In genomic region chr9:136907011-136907914, GRCh38 we compare ENCODE assay signal across 22 cellular contexts. TPM values are rescaled to one million over a fixed set of nuclear protein-coding genes. Genes with fewer than 3 reads are reported as not detected.
A peak's percentile ranks its signal among the peaks of the same experiment; 100 is the strongest.
DNase-seq lines count a peak whose midpoint lies in the region; ATAC-seq, FAIRE-seq and TF ChIP-seq lines count a peak whose summit lies in the region.
"Had no signal": no experiment of that assay in that cellular context is flagged by ENCODE, and none has a peak within 500 bp of the region (broad histone marks: within the 10 kb centered on the region; RNA-seq: fewer than 3 reads in every experiment).

No MANE protein-coding gene starts in this region.

- no peak overlapping the region for H3K27ac ChIP-seq in HEK293 (ENCODE audit: extremely low read depth, low read depth, low read length)
- H3K27ac ChIP-seq in K562 (ENCODE audit: extremely low read depth, low read depth, low read length), result no peak overlapping the region
- no peak overlapping the region for H3K27ac ChIP-seq in esophagus squamous epithelium
- H3K27ac ChIP-seq: 22Rv1, ascending aorta, tibial nerve had no signal

- H2AFZ ChIP-seq in K562 (ENCODE audit: low read depth, low read length), result no peak overlapping the region

- no peak for TF ChIP-seq EP300 in K562 (IDR thresholded peaks at IDR 0.05; ENCODE audit: low read length)

- H3K9me1 ChIP-seq in K562 (ENCODE audit: control insufficient read depth, insufficient read depth, low read length), result no peaks in the 10 kb centered on the region

- H4K20me1 ChIP-seq in K562 (replicated peaks; ENCODE audit: control insufficient read depth, insufficient read depth, low read length), result no peaks in the 10 kb centered on the region

- H3K4me3 ChIP-seq in HEK293 (ENCODE audit: low read depth, low read length), result no peak overlapping the region
- no peak overlapping the region for H3K4me3 ChIP-seq in K562
- no peak overlapping the region for H3K4me3 ChIP-seq in esophagus squamous epithelium
- H3K4me3 ChIP-seq: ascending aorta, MG63, tibial nerve had no signal

- DNase-seq in T-helper 1 cell (no peak), K562 (ENCODE audit: extremely low read depth in 1 of 4, low spot score in 3 of 4) (no peak), nephron progenitor cell (no peak), GM13977 (ENCODE audit: low spot score) (no peak), GM12892 (ENCODE audit: insufficient read length) (no peak), esophagus squamous epithelium (lab: John Stamatoyannopoulos, UW) (no peak)
- DNase-seq: activated CD4-positive, alpha-beta T cell treated with anti-CD3 and anti-CD28 coated beads for 4 hours; activated T-cell treated with anti-CD3 and anti-CD28 coated beads, Interleukin-2, amount 50 U/mL, for 48 hours; DMS153; KBM-7; mesendoderm; MG63; NCI-H1436 treated with DMSO at 0.1 percent for 48 hours; NCI-H446 treated with DMSO at 0.1 percent for 48 hours had no signal

- peak overlapping the region; percentile 59 for H3K27ac Mint-ChIP-seq in T-helper 1 cell treated with Interleukin-12 subunit alpha and Interleukin-12 subunit beta and Interleukin-4 antibody, amounts not matched to agents 30 μg/mL and 1 μg/mL, for 36 hours
- peak overlapping the region; percentile 36 for H3K27ac Mint-ChIP-seq in nephron progenitor cell
- H3K27ac Mint-ChIP-seq: activated naive CD8-positive, alpha-beta T cell had no signal

- in situ Hi-C loops in K562 (cut with MboI) (no loop called here), GM13977 (cut with MboI; ENCODE audit: low pct_unique_long_range_greater_than_20kb, low sequenced_read_pairs, unreplicated experiment) (no loop called here)

- H3K9ac ChIP-seq in K562 (ENCODE audit: insufficient read depth in 1 of 2, low read depth in 2 of 2, low read length in 2 of 2), result peak overlapping the region in 1 of 2 experiments; percentile 52; a peak in 2 of 4 replicates

- H3K27me3 ChIP-seq in K562 (ENCODE audit: control insufficient read depth in 2 of 2, insufficient read depth in 2 of 2, low read length in 2 of 2), result no peaks in the 10 kb centered on the region
- no peaks in the 10 kb centered on the region for H3K27me3 ChIP-seq in esophagus squamous epithelium
- H3K27me3 ChIP-seq: ascending aorta, MG63, tibial nerve had no signal

- CTCF ChIA-PET in HEK293 (lab: Yijun Ruan, JAX) (interaction anchor here (0.8 kb wide), 1 partner anchor 128 kb away, joined by 3 read pairs; no protein-coding TSS in a partner anchor), K562 (lab: Yijun Ruan, JAX; ENCODE audit: low intra/inter-chr PET ratio) (no interaction called here)

- WGBS in K562 (ENCODE audit: insufficient coverage, low coverage, missing lambda C conversion rate), result 92% methylated on average over 29 of the region's 29 CpGs
- WGBS in esophagus squamous epithelium, 2 donors, result 94 to 96% methylated on average over 10 to 19 of the region's 29 CpGs

- no peaks in the 10 kb centered on the region; the same call in 2 of the 3 replicates for H3K79me2 ChIP-seq in K562 (ENCODE audit: control insufficient read depth, insufficient read depth, low read length)

- no peak for ATAC-seq in K562
- ATAC-seq: HCT116 had no signal

- TF ChIP-seq RAD21 in K562 (CRISPR knock-in tag; conservative IDR thresholded peaks at IDR 0.05 in 1 of 2, IDR thresholded peaks at IDR 0.05 in 1 of 2), result no peak

- intact Hi-C loops in K562 (cut with micrococcal nuclease), result no loop called here
- intact Hi-C loops in esophagus squamous epithelium (cut with DNase I), result no loop called here

- H3K4me3 Mint-ChIP-seq in T-helper 1 cell treated with Interleukin-12 subunit alpha and Interleukin-12 subunit beta and Interleukin-4 antibody, amounts not matched to agents 30 μg/mL and 1 μg/mL, for 36 hours, result no peak overlapping the region
- H3K4me3 Mint-ChIP-seq in nephron progenitor cell, result no peak overlapping the region
- H3K4me3 Mint-ChIP-seq: activated naive CD8-positive, alpha-beta T cell had no signal

- H3K4me1 ChIP-seq in HEK293 (ENCODE audit: control insufficient read depth, insufficient read depth, low read length) (no peaks in the 10 kb centered on the region), K562 (replicated peaks in 1 of 2; ENCODE audit: control insufficient read depth in 2 of 2, insufficient read depth in 2 of 2, low read length in 2 of 2) (peaks cover 0 to 13% of the 10 kb centered on the region in 2 experiments; a peak in 1 of 5 replicates), esophagus squamous epithelium (peaks cover 10 to 19% (median 12%) of the 10 kb centered on the region in 3 donors)

- no peak for FAIRE-seq in K562 (lab: Jason Lieb, UNC)
- no peak for FAIRE-seq in GM12892 (lab: Jason Lieb, UNC)

- no peaks in the 10 kb centered on the region for H3K27me3 Mint-ChIP-seq in T-helper 1 cell treated with Interleukin-12 subunit alpha and Interleukin-12 subunit beta and Interleukin-4 antibody, amounts not matched to agents 30 μg/mL and 1 μg/mL, for 36 hours (ENCODE audit: low read depth)
- no peaks in the 10 kb centered on the region for H3K27me3 Mint-ChIP-seq in nephron progenitor cell (ENCODE audit: low read depth, poor library complexity)
- H3K27me3 Mint-ChIP-seq: activated naive CD8-positive, alpha-beta T cell had no signal

- H3K4me2 ChIP-seq in K562 (ENCODE audit: insufficient read depth, low read length), result no peak overlapping the region

- H3K36me3 Mint-ChIP-seq in T-helper 1 cell treated with Interleukin-12 subunit alpha and Interleukin-12 subunit beta and Interleukin-4 antibody, amounts not matched to agents 30 μg/mL and 1 μg/mL, for 36 hours (ENCODE audit: low read depth), result peaks cover 46% of the 10 kb centered on the region
- H3K36me3 Mint-ChIP-seq in nephron progenitor cell (ENCODE audit: low read depth), result peaks cover 35% of the 10 kb centered on the region
- H3K36me3 Mint-ChIP-seq: activated naive CD8-positive, alpha-beta T cell had no signal

- no TSS peak for BruUV-seq in K562 (replicated peaks; lab: Mats Ljungman, UMichigan)

- POLR2A ChIA-PET in HEK293 (lab: Yijun Ruan, JAX) (no interaction called here), K562 (lab: Yijun Ruan, JAX) (interaction anchor here (0.7 to 1.1 kb wide), 3 partner anchors 11 to 59 kb away, joined by 3 to 4 read pairs (median 3); no protein-coding TSS in a partner anchor)

- TF ChIP-seq CTCF in HEK293 (tag by site-specific recombination; IDR thresholded peaks at IDR 0.05) (no peak), K562 (IDR thresholded peaks at IDR 0.05 in 2 of 3, conservative IDR thresholded peaks at IDR 0.05 in 1 of 3; ENCODE audit: insufficient read depth in 2 of 3, low read depth in 1 of 3, low read length in 3 of 3) (no peak), nephron progenitor cell (IDR thresholded peaks at IDR 0.05) (no peak), GM13977 (IDR thresholded peaks at IDR 0.05; ENCODE audit: extremely low read depth, insufficient read depth, missing control alignments) (no peak), esophagus squamous epithelium (IDR thresholded peaks at IDR 0.05) (no peak)

- no peaks in the 10 kb centered on the region for H3K9me3 Mint-ChIP-seq in T-helper 1 cell treated with Interleukin-12 subunit alpha and Interleukin-12 subunit beta and Interleukin-4 antibody, amounts not matched to agents 30 μg/mL and 1 μg/mL, for 36 hours
- H3K9me3 Mint-ChIP-seq in nephron progenitor cell, result no peaks in the 10 kb centered on the region

- H3K9me3 ChIP-seq in HEK293 (ENCODE audit: control insufficient read depth, insufficient read depth, low read depth, low read length) (no peaks in the 10 kb centered on the region), K562 (replicated peaks; ENCODE audit: control insufficient read depth, insufficient read depth, low read depth, low read length) (no peaks in the 10 kb centered on the region), esophagus squamous epithelium (no peaks in the 10 kb centered on the region)
- H3K9me3 ChIP-seq: ascending aorta, MG63, tibial nerve had no signal

- H3K36me3 ChIP-seq in HEK293 (ENCODE audit: control insufficient read depth in 2 of 2, insufficient read depth in 1 of 2, low read length in 2 of 2) (peaks cover 17 to 70% of the 10 kb centered on the region in 2 experiments; a peak in 2 of 3 replicates), K562 (ENCODE audit: control insufficient read depth, insufficient read depth, low read length) (peaks cover 82% of the 10 kb centered on the region), esophagus squamous epithelium (peaks cover 0 to 89% (median 18%) of the 10 kb centered on the region in 3 donors)

- H3K4me1 Mint-ChIP-seq in T-helper 1 cell treated with Interleukin-12 subunit alpha and Interleukin-12 subunit beta and Interleukin-4 antibody, amounts not matched to agents 30 μg/mL and 1 μg/mL, for 36 hours (ENCODE audit: low read depth), result peaks cover 28% of the 10 kb centered on the region
- no peaks in the 10 kb centered on the region for H3K4me1 Mint-ChIP-seq in nephron progenitor cell

- TF ChIP-seq POLR2A in K562 (conservative IDR thresholded peaks at IDR 0.05), result no peak
- TF ChIP-seq POLR2A in GM12892 (IDR thresholded peaks at IDR 0.05; ENCODE audit: low read depth, low read length), result no peak
- no peak for TF ChIP-seq POLR2A in esophagus squamous epithelium (IDR thresholded peaks at IDR 0.05)

RNA-seq across cellular contexts. Expression of gene TRAF2, which starts 20.9 kb away (rescaled TPM):
- 25.3 and 98.2 TPM in 2 replicates for total RNA-seq in K562 (2011; cell fraction: chromatin; rRNA removed; ENCODE audit: low replicate concordance)
- 71.7 TPM in 2 replicates for total RNA-seq in K562 (2011; cell fraction: nucleolus; rRNA removed)
- total RNA-seq in K562 (2011; cell fraction: nucleoplasm; rRNA removed), result 30.2 and 33.8 TPM in 2 replicates
- total RNA-seq in K562 (2014; rRNA removed) (26.8 and 33.3 TPM in 2 replicates), K562 (2014; rRNA removed; fragmentation: Illumina TruSeq; extraction: Trizol) (5.9 and 9.1 TPM in 2 replicates), K562 (2015; rRNA removed; fragmentation: Illumina TruSeq; extraction: Trizol) (26.6 and 28.2 TPM in 2 replicates), K562 (2021) (44.5 and 45.2 TPM in 2 replicates), esophagus squamous epithelium (10 to 100 TPM in 3 of 4 donors, 1 to 10 TPM in 1; 8.0 to 20.9 (median 13.2) TPM)
- polyA plus RNA-seq in K562 (2011; rRNA removed) (17.3 and 24.9 TPM in 2 replicates), K562 (2014; fragmentation: Illumina TruSeq; extraction: Trizol) (18.0 and 28.7 TPM in 2 replicates), K562 (2014; fragmentation: Nextera tagmentation; extraction: Ambion mirVana) (under 1 TPM; 0.24 to 0.81 TPM), K562 (2014; rRNA removed) (33.6 and 44.2 TPM in 2 replicates)
- 21.6 and 32.3 TPM in 2 replicates for polyA plus RNA-seq in K562 (2011; cell fraction: cytosol; rRNA removed)
- polyA plus RNA-seq in K562 (2011; cell fraction: nucleus; rRNA removed), result 26.6 and 36.1 TPM in 2 replicates
- polyA plus RNA-seq in K562 (2012), result 22.1 and 24.0 TPM in 2 replicates
- polyA minus RNA-seq in K562 (2011; rRNA and poly(A)+ RNA removed), result 9.8 and 14.7 TPM in 2 replicates
- polyA minus RNA-seq in K562 (2011; cell fraction: cytosol; rRNA and poly(A)+ RNA removed), result 26.8 and 28.5 TPM in 2 replicates
- 22.8 and 24.9 TPM in 2 replicates for polyA minus RNA-seq in K562 (2011; cell fraction: nucleus; rRNA and poly(A)+ RNA removed)
- polyA plus RNA-seq in GM12892 (2012; ENCODE audit: missing spikeins), result 14.3 TPM

RNA-seq across cellular contexts. Expression of gene FBXW5, which starts 37.3 kb away (rescaled TPM):
- total RNA-seq in K562 (2011; cell fraction: chromatin; rRNA removed; ENCODE audit: low replicate concordance), result 30.2 and 159 TPM in 2 replicates
- 182 and 203 TPM in 2 replicates for total RNA-seq in K562 (2011; cell fraction: nucleolus; rRNA removed)
- 58.6 and 70.2 TPM in 2 replicates for total RNA-seq in K562 (2011; cell fraction: nucleoplasm; rRNA removed)
- 128 and 144 TPM in 2 replicates for total RNA-seq in K562 (2014; rRNA removed)
- 3.2 and 6.1 TPM in 2 replicates for total RNA-seq in K562 (2014; rRNA removed; fragmentation: Illumina TruSeq; extraction: Trizol)
- total RNA-seq in K562 (2015; rRNA removed; fragmentation: Illumina TruSeq; extraction: Trizol), result 37.0 and 40.6 TPM in 2 replicates
- total RNA-seq in K562 (2021), result 99.7 and 103 TPM in 2 replicates
- polyA plus RNA-seq in K562 (2011; rRNA removed), result 37.5 and 55.5 TPM in 2 replicates
- polyA plus RNA-seq in K562 (2011; cell fraction: cytosol; rRNA removed), result 71.8 and 204 TPM in 2 replicates
- 312 and 563 TPM in 2 replicates for polyA plus RNA-seq in K562 (2011; cell fraction: nucleus; rRNA removed)
- polyA plus RNA-seq in K562 (2012), result 55.7 and 82.1 TPM in 2 replicates
- polyA plus RNA-seq in K562 (2014; fragmentation: Illumina TruSeq; extraction: Trizol), result 10.8 and 36.2 TPM in 2 replicates
- polyA plus RNA-seq in K562 (2014; fragmentation: Nextera tagmentation; extraction: Ambion mirVana), result 1 to 10 TPM in 1 of 2 experiments, under 1 TPM in 1; 0.21 to 1.2 TPM
- 97.6 and 107 TPM in 2 replicates for polyA plus RNA-seq in K562 (2014; rRNA removed)
- 13.6 and 27.8 TPM in 2 replicates for polyA minus RNA-seq in K562 (2011; rRNA and poly(A)+ RNA removed)
- 66.5 and 87.7 TPM in 2 replicates for polyA minus RNA-seq in K562 (2011; cell fraction: cytosol; rRNA and poly(A)+ RNA removed)
- polyA minus RNA-seq in K562 (2011; cell fraction: nucleus; rRNA and poly(A)+ RNA removed), result 82.3 and 93.4 TPM in 2 replicates
- polyA plus RNA-seq in GM12892 (2012; ENCODE audit: missing spikeins), result 10.1 TPM
- 100 to 1,000 TPM; 146 to 210 (median 163) TPM for total RNA-seq in esophagus squamous epithelium

RNA-seq across cellular contexts. Expression of gene C8G, which starts 37.8 kb away (rescaled TPM):
- 3.8 and 8.4 TPM in 2 replicates for total RNA-seq in K562 (2011; cell fraction: chromatin; rRNA removed; ENCODE audit: low replicate concordance)
- 8.3 and 11.8 TPM in 2 replicates for total RNA-seq in K562 (2011; cell fraction: nucleolus; rRNA removed)
- 3.4 and 4.7 TPM in 2 replicates for total RNA-seq in K562 (2011; cell fraction: nucleoplasm; rRNA removed)
- total RNA-seq in K562 (2014; rRNA removed), result 2.7 and 3.0 TPM in 2 replicates
- total RNA-seq in K562 (2014; rRNA removed; fragmentation: Illumina TruSeq; extraction: Trizol), result not detected in 2 replicates
- total RNA-seq in K562 (2015; rRNA removed; fragmentation: Illumina TruSeq; extraction: Trizol), result 2.9 and 4.4 TPM in 2 replicates
- 4.3 and 5.9 TPM in 2 replicates for total RNA-seq in K562 (2021)
- polyA plus RNA-seq in K562 (2011; rRNA removed), result 0.35 and 2.0 TPM in 2 replicates
- 0.70 and 0.96 TPM in 2 replicates for polyA plus RNA-seq in K562 (2011; cell fraction: cytosol; rRNA removed)
- 19.6 and 29.1 TPM in 2 replicates for polyA plus RNA-seq in K562 (2011; cell fraction: nucleus; rRNA removed)
- polyA plus RNA-seq in K562 (2012), result 8.5 and 12.1 TPM in 2 replicates
- polyA plus RNA-seq in K562 (2014; fragmentation: Illumina TruSeq; extraction: Trizol), result 0.59 and 1.3 TPM in 2 replicates
- under 1 TPM in 1 of 2 experiments, not detected in 1; 0.38 TPM for polyA plus RNA-seq in K562 (2014; fragmentation: Nextera tagmentation; extraction: Ambion mirVana)
- 1.9 and 4.0 TPM in 2 replicates for polyA plus RNA-seq in K562 (2014; rRNA removed)
- not detected in 2 replicates for polyA minus RNA-seq in K562 (2011; rRNA and poly(A)+ RNA removed)
- not detected in 2 replicates for polyA minus RNA-seq in K562 (2011; cell fraction: cytosol; rRNA and poly(A)+ RNA removed)
- 2.1 and 3.4 TPM in 2 replicates for polyA minus RNA-seq in K562 (2011; cell fraction: nucleus; rRNA and poly(A)+ RNA removed)
- not detected for polyA plus RNA-seq in GM12892 (2012; ENCODE audit: missing spikeins)
- total RNA-seq in esophagus squamous epithelium, result 1 to 10 TPM in 1 of 4 donors, not detected in 3; 1.6 TPM

RNA-seq across cellular contexts. Expression of gene EDF1, which starts 41.2 kb away (rescaled TPM):
- total RNA-seq in K562 (2011; cell fraction: chromatin; rRNA removed; ENCODE audit: low replicate concordance), result 59.6 and 137 TPM in 2 replicates
- total RNA-seq in K562 (2011; cell fraction: nucleolus; rRNA removed), result 95.8 and 97.7 TPM in 2 replicates
- 83.2 and 87.5 TPM in 2 replicates for total RNA-seq in K562 (2011; cell fraction: nucleoplasm; rRNA removed)
- 532 and 564 TPM in 2 replicates for total RNA-seq in K562 (2014; rRNA removed)
- 132 and 198 TPM in 2 replicates for total RNA-seq in K562 (2014; rRNA removed; fragmentation: Illumina TruSeq; extraction: Trizol)
- 363 and 368 TPM in 2 replicates for total RNA-seq in K562 (2015; rRNA removed; fragmentation: Illumina TruSeq; extraction: Trizol)
- total RNA-seq in K562 (2021), result 302 and 324 TPM in 2 replicates
- 235 TPM in 2 replicates for polyA plus RNA-seq in K562 (2011; rRNA removed)
- 308 and 335 TPM in 2 replicates for polyA plus RNA-seq in K562 (2011; cell fraction: cytosol; rRNA removed)
- polyA plus RNA-seq in K562 (2011; cell fraction: nucleus; rRNA removed), result 223 and 253 TPM in 2 replicates
- polyA plus RNA-seq in K562 (2012), result 389 and 638 TPM in 2 replicates
- 318 and 384 TPM in 2 replicates for polyA plus RNA-seq in K562 (2014; fragmentation: Illumina TruSeq; extraction: Trizol)
- 100 to 1,000 TPM in 1 of 2 experiments, 10 to 100 TPM in 1; 81.0 to 108 TPM for polyA plus RNA-seq in K562 (2014; fragmentation: Nextera tagmentation; extraction: Ambion mirVana)
- 526 and 558 TPM in 2 replicates for polyA plus RNA-seq in K562 (2014; rRNA removed)
- polyA minus RNA-seq in K562 (2011; rRNA and poly(A)+ RNA removed), result 128 and 129 TPM in 2 replicates
- polyA minus RNA-seq in K562 (2011; cell fraction: cytosol; rRNA and poly(A)+ RNA removed), result 82.8 and 116 TPM in 2 replicates
- 37.3 and 41.4 TPM in 2 replicates for polyA minus RNA-seq in K562 (2011; cell fraction: nucleus; rRNA and poly(A)+ RNA removed)
- 382 TPM for polyA plus RNA-seq in GM12892 (2012; ENCODE audit: missing spikeins)
- 100 to 1,000 TPM; 326 to 456 (median 356) TPM for total RNA-seq in esophagus squamous epithelium

RNA-seq across cellular contexts. Expression of gene LCN12, which starts 44.8 kb away (rescaled TPM):
- total RNA-seq in K562 (2011; cell fraction: chromatin; rRNA removed; ENCODE audit: low replicate concordance), result 1.3 TPM in 1 of 2 replicates, not detected in the other
- 0.67 and 0.92 TPM in 2 replicates for total RNA-seq in K562 (2011; cell fraction: nucleolus; rRNA removed)
- total RNA-seq in K562 (2011; cell fraction: nucleoplasm; rRNA removed), result 0.51 TPM in 1 of 2 replicates, not detected in the other
- total RNA-seq in K562 (2014; rRNA removed) (not detected in 2 replicates), K562 (2014; rRNA removed; fragmentation: Illumina TruSeq; extraction: Trizol) (not detected in 2 replicates), K562 (2015; rRNA removed; fragmentation: Illumina TruSeq; extraction: Trizol) (not detected in 2 replicates), K562 (2021) (not detected in 2 replicates), esophagus squamous epithelium (not detected)
- polyA plus RNA-seq in K562 (2011; rRNA removed) (0.24 TPM in 1 of 2 replicates, not detected in the other), K562 (2014; fragmentation: Illumina TruSeq; extraction: Trizol) (not detected in 2 replicates), K562 (2014; fragmentation: Nextera tagmentation; extraction: Ambion mirVana) (not detected), K562 (2014; rRNA removed) (0.05 TPM in 1 of 2 replicates, not detected in the other)
- polyA plus RNA-seq in K562 (2011; cell fraction: cytosol; rRNA removed), result not detected in 2 replicates
- polyA plus RNA-seq in K562 (2011; cell fraction: nucleus; rRNA removed), result 1.0 and 1.2 TPM in 2 replicates
- polyA plus RNA-seq in K562 (2012), result 0.32 and 0.35 TPM in 2 replicates
- not detected in 2 replicates for polyA minus RNA-seq in K562 (2011; rRNA and poly(A)+ RNA removed)
- polyA minus RNA-seq in K562 (2011; cell fraction: cytosol; rRNA and poly(A)+ RNA removed), result not detected in 2 replicates
- polyA minus RNA-seq in K562 (2011; cell fraction: nucleus; rRNA and poly(A)+ RNA removed), result not detected in 2 replicates
- 0.87 TPM for polyA plus RNA-seq in GM12892 (2012; ENCODE audit: missing spikeins)
- total RNA-seq: ascending aorta, dermis microvascular lymphatic vessel endothelial cell had no signal
